Comparison of ENCODE assay signal across 8 cellular contexts in genomic region chrX:68498508-68499379, GRCh38. TPM values are rescaled to one million over a fixed set of nuclear protein-coding genes. Genes with fewer than 3 reads are reported as not detected.
A peak's percentile ranks its signal among the peaks of the same experiment; 100 is the strongest.
DNase-seq lines count a peak whose midpoint lies in the region; ATAC-seq and TF ChIP-seq lines count a peak whose summit lies in the region.

Gene YIPF6, plus strand, starts transcription at chrX:68499051. Its CDS starts 16 bp downstream, at chrX:68499067.

- CTCF ChIA-PET in AG04449 (lab: Yijun Ruan, JAX), result interaction anchor here (0.7 to 1.8 kb wide), 6 partner anchors 8 to 302 kb away, joined by 3 to 4 read pairs (median 3); no protein-coding TSS in a partner anchor
- CTCF ChIA-PET in WTC11 (lab: Charles Lee), result interaction anchor here (1.0 to 1.3 kb wide), 2 partner anchors 212 to 302 kb away, joined by 4 to 5 read pairs; no protein-coding TSS in a partner anchor

- H3K27me3 Mint-ChIP-seq in WTC11 (ENCODE audit: low read depth), result no peaks in the 10 kb centered on the region
- peaks cover 4 to 6% (median 4%) of the 10 kb centered on the region in 3 donors for H3K27me3 Mint-ChIP-seq in immature natural killer cell (ENCODE audit: low read depth in 3 of 3)

- no peaks in the 10 kb centered on the region for H3K9me3 Mint-ChIP-seq in WTC11
- H3K9me3 Mint-ChIP-seq in immature natural killer cell, result no peaks in the 10 kb centered on the region

- POLR2A ChIA-PET in AG04449 (lab: Yijun Ruan, JAX) (no interaction called here), WTC11 (lab: Charles Lee) (interaction anchor here (0.6 kb wide), 2 partner anchors 72 to 166 kb away, joined by 3 read pairs; no protein-coding TSS in a partner anchor)

- peak within 1 kb of the TSS; percentile 78 for H3K4me3 ChIP-seq in AG04449 (ENCODE audit: low read depth, low read length)
- peak within 1 kb of the TSS; percentile 70 to 75 for H3K4me3 ChIP-seq in cardiac fibroblast (replicated peaks in 1 of 2; ENCODE audit: low read depth in 2 of 2, low read length in 2 of 2)

- TF ChIP-seq CTCF in AG04449 (IDR thresholded peaks at IDR 0.05; ENCODE audit: insufficient read depth, low read length, missing control alignments), result no peak
- no peak for TF ChIP-seq CTCF in WTC11 (IDR thresholded peaks at IDR 0.05)
- TF ChIP-seq CTCF in cardiac fibroblast (IDR thresholded peaks at IDR 0.05; ENCODE audit: low read depth, low read length), result no peak

- ATAC-seq in GM18858 (IDR thresholded peaks at IDR 0.05; ENCODE audit: unreplicated experiment) (peak; percentile 95), HG03060 (IDR thresholded peaks at IDR 0.05; ENCODE audit: low read depth, unreplicated experiment) (peak; percentile 85), WTC11 (peak; percentile 86)

- H3K36me3 Mint-ChIP-seq in WTC11 (peaks cover 3% of the 10 kb centered on the region; the same call in 1 of the 2 replicates), immature natural killer cell (no peaks in the 10 kb centered on the region)

- H3K4me1 Mint-ChIP-seq in WTC11 (peaks cover 2% of the 10 kb centered on the region; the same call in 1 of the 2 replicates), immature natural killer cell (peaks cover 18 to 54% of the 10 kb centered on the region in 2 donors)

- H3K4me3 Mint-ChIP-seq in WTC11 (peak within 1 kb of the TSS; percentile 93), immature natural killer cell (peak within 1 kb of the TSS; percentile 87 to 96 (median 91))

- DNase-seq in AG04449 (ENCODE audit: low read depth, low spot score) (no peak), NCI-H2171 treated with DMSO at 0.1 percent for 48 hours (lab: John Stamatoyannopoulos, UW) (peak; percentile 55), WTC11 (ENCODE audit: low spot score) (peak; percentile 57), cardiac fibroblast (ENCODE audit: low read depth in 2 of 2) (peak; percentile 72 to 77), immature natural killer cell (peak; percentile 61 to 70 (median 67)), smooth muscle cell of the brain vasculature (ENCODE audit: low read depth, low spot score) (peak; percentile 26)

- H3K27ac Mint-ChIP-seq in WTC11 (peak within 1 kb of the TSS; percentile 98), immature natural killer cell (peak within 1 kb of the TSS; percentile 89 to 98 (median 96))

TF ChIP-seq in WTC11, 78 proteins besides CTCF, POLR2A, EP300 and RAD21 (continues in another document):
- TF ChIP-seq, protein P1, sequence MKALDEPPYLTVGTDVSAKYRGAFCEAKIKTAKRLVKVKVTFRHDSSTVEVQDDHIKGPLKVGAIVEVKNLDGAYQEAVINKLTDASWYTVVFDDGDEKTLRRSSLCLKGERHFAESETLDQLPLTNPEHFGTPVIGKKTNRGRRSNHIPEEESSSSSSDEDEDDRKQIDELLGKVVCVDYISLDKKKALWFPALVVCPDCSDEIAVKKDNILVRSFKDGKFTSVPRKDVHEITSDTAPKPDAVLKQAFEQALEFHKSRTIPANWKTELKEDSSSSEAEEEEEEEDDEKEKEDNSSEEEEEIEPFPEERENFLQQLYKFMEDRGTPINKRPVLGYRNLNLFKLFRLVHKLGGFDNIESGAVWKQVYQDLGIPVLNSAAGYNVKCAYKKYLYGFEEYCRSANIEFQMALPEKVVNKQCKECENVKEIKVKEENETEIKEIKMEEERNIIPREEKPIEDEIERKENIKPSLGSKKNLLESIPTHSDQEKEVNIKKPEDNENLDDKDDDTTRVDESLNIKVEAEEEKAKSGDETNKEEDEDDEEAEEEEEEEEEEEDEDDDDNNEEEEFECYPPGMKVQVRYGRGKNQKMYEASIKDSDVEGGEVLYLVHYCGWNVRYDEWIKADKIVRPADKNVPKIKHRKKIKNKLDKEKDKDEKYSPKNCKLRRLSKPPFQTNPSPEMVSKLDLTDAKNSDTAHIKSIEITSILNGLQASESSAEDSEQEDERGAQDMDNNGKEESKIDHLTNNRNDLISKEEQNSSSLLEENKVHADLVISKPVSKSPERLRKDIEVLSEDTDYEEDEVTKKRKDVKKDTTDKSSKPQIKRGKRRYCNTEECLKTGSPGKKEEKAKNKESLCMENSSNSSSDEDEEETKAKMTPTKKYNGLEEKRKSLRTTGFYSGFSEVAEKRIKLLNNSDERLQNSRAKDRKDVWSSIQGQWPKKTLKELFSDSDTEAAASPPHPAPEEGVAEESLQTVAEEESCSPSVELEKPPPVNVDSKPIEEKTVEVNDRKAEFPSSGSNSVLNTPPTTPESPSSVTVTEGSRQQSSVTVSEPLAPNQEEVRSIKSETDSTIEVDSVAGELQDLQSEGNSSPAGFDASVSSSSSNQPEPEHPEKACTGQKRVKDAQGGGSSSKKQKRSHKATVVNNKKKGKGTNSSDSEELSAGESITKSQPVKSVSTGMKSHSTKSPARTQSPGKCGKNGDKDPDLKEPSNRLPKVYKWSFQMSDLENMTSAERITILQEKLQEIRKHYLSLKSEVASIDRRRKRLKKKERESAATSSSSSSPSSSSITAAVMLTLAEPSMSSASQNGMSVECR (CRISPR knock-in tag; IDR thresholded peaks at IDR 0.05; ENCODE audit: borderline replicate concordance), result peak; percentile 37; the same call in 1 of the 2 replicates
- TF ChIP-seq ZNF317 (CRISPR knock-in tag; IDR thresholded peaks at IDR 0.05; ENCODE audit: borderline replicate concordance, low read depth) (no peak), RORB (CRISPR knock-in tag; IDR thresholded peaks at IDR 0.05) (no peak), IRF1 (CRISPR knock-in tag; IDR thresholded peaks at IDR 0.05) (no peak), MAX (CRISPR knock-in tag; IDR thresholded peaks at IDR 0.05) (0 out of 2 replicates have a peak, but pooled peaks have one; percentile 29), JAZF1 (CRISPR knock-in tag; IDR thresholded peaks at IDR 0.05) (no peak), TP53 (CRISPR knock-in tag; IDR thresholded peaks at IDR 0.05) (no peak), TCF7 (CRISPR knock-in tag; IDR thresholded peaks at IDR 0.05; ENCODE audit: low read depth) (no peak), JUN (CRISPR knock-in tag; IDR thresholded peaks at IDR 0.05) (no peak), GRHL2 (CRISPR knock-in tag; IDR thresholded peaks at IDR 0.05; ENCODE audit: insufficient replicate concordance, severe bottlenecking) (no peak), ZNF121 (CRISPR knock-in tag; IDR thresholded peaks at IDR 0.05) (no peak), FOXK1 (CRISPR knock-in tag; IDR thresholded peaks at IDR 0.05) (peak; percentile 73; the same call in 1 of the 2 replicates), NFYB (CRISPR knock-in tag; conservative IDR thresholded peaks at IDR 0.05; ENCODE audit: low read depth) (no peak), RELA (CRISPR knock-in tag; IDR thresholded peaks at IDR 0.05; ENCODE audit: borderline replicate concordance) (no peak), GTF2I (CRISPR knock-in tag; conservative IDR thresholded peaks at IDR 0.05) (no peak)
- TF ChIP-seq, protein P2, sequence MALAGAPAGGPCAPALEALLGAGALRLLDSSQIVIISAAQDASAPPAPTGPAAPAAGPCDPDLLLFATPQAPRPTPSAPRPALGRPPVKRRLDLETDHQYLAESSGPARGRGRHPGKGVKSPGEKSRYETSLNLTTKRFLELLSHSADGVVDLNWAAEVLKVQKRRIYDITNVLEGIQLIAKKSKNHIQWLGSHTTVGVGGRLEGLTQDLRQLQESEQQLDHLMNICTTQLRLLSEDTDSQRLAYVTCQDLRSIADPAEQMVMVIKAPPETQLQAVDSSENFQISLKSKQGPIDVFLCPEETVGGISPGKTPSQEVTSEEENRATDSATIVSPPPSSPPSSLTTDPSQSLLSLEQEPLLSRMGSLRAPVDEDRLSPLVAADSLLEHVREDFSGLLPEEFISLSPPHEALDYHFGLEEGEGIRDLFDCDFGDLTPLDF (CRISPR knock-in tag; IDR thresholded peaks at IDR 0.05), result no peak
- TF ChIP-seq, protein P3, sequence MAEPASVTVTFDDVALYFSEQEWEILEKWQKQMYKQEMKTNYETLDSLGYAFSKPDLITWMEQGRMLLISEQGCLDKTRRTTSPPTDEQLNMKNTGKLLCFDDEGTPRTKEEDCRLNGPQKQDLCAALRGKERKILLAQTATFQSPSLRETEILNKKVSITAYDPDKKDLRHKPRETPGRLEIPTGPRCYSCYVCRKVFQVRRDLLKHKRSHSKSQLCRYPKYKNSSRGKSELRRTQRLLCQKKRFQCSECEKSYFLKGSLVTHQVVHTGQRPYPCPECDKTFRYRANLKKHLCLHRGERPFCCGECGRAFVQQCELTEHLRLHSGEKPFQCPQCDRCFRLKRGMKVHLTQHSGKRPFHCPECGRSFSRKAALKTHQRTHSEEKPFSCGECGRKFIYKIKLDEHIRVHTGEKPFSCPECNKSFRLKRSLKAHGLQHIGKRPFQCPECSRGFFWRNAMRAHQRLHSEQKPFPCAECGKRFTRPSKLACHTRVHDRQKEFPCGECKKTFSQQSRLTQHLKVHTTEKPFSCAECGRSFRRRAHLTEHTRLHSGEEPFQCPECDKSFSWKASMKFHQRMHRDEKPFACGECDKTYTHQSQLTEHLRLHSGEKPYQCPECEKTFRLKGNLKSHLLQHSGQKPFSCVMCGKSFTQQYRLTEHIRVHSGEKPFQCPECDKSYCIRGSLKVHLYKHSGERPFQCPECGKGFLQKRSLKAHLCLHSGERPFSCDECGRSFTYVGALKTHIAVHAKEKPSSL (CRISPR knock-in tag; conservative IDR thresholded peaks at IDR 0.05), result no peak
- TF ChIP-seq, protein P4, sequence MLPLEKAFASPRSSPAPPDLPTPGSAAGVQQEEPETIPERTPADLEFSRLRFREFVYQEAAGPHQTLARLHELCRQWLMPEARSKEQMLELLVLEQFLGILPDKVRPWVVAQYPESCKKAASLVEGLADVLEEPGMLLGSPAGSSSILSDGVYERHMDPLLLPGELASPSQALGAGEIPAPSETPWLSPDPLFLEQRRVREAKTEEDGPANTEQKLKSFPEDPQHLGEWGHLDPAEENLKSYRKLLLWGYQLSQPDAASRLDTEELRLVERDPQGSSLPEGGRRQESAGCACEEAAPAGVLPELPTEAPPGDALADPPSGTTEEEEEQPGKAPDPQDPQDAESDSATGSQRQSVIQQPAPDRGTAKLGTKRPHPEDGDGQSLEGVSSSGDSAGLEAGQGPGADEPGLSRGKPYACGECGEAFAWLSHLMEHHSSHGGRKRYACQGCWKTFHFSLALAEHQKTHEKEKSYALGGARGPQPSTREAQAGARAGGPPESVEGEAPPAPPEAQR (CRISPR knock-in tag; IDR thresholded peaks at IDR 0.05), result no peak

RNA-seq across cellular contexts. Expression of gene YIPF6, which starts in this region (rescaled TPM):
- 34.2 to 40.5 TPM (median 38.8 TPM) in 3 replicates for total RNA-seq in WTC11 (2021)
- 10 to 100 TPM; 24.3 to 29.1 (median 25.8) TPM for polyA plus RNA-seq in immature natural killer cell
